In the genomic region with DNA sequence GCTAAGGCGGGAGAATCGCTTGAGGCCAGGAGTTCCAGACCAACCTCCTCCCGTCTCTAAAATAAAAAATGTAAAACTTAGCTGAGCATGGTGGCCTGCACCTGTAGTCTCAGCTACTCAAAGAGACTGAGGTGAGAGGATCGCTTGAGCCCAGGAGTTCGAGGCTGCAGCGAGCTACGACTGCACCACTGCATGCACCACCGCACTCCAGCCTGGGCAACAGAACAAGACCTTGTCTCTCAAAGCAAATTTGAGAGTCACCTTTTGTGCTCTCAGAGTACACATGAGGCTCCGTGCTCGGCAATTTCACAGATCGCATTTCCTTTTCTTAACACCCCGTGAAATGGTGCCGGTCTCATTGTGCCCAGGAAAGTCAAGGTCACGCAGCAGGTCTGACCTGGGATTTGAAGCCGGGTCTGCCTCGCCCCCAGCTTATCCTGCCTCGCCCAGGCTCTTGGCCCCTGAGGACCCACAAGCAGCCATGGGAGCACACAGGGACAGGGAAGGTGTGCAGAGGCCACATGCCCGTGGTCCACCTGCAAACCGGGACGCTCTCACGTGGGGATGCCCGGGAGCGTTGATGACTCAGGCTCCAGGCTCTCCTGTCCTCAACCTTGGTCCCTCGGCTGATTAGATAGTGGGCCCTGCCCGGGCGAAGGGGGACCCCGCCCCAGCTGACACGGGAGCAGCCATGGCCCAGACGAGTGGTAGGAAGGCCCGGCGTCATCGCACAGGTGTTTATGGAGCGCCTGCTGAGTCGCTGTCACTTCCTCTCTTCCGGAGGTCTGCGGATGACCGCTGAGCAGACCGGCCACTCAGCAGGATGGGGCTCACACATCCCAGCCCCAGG, we compare ENCODE assay signal across 1 cellular context.
TF ChIP-seq lines count a peak whose summit lies in the region.

No MANE protein-coding gene starts in this region.

TF ChIP-seq in HepG2, 621 proteins besides CTCF, POLR2A, EP300 and RAD21 (continued from another document and continues in another):
- TF ChIP-seq, protein P1, sequence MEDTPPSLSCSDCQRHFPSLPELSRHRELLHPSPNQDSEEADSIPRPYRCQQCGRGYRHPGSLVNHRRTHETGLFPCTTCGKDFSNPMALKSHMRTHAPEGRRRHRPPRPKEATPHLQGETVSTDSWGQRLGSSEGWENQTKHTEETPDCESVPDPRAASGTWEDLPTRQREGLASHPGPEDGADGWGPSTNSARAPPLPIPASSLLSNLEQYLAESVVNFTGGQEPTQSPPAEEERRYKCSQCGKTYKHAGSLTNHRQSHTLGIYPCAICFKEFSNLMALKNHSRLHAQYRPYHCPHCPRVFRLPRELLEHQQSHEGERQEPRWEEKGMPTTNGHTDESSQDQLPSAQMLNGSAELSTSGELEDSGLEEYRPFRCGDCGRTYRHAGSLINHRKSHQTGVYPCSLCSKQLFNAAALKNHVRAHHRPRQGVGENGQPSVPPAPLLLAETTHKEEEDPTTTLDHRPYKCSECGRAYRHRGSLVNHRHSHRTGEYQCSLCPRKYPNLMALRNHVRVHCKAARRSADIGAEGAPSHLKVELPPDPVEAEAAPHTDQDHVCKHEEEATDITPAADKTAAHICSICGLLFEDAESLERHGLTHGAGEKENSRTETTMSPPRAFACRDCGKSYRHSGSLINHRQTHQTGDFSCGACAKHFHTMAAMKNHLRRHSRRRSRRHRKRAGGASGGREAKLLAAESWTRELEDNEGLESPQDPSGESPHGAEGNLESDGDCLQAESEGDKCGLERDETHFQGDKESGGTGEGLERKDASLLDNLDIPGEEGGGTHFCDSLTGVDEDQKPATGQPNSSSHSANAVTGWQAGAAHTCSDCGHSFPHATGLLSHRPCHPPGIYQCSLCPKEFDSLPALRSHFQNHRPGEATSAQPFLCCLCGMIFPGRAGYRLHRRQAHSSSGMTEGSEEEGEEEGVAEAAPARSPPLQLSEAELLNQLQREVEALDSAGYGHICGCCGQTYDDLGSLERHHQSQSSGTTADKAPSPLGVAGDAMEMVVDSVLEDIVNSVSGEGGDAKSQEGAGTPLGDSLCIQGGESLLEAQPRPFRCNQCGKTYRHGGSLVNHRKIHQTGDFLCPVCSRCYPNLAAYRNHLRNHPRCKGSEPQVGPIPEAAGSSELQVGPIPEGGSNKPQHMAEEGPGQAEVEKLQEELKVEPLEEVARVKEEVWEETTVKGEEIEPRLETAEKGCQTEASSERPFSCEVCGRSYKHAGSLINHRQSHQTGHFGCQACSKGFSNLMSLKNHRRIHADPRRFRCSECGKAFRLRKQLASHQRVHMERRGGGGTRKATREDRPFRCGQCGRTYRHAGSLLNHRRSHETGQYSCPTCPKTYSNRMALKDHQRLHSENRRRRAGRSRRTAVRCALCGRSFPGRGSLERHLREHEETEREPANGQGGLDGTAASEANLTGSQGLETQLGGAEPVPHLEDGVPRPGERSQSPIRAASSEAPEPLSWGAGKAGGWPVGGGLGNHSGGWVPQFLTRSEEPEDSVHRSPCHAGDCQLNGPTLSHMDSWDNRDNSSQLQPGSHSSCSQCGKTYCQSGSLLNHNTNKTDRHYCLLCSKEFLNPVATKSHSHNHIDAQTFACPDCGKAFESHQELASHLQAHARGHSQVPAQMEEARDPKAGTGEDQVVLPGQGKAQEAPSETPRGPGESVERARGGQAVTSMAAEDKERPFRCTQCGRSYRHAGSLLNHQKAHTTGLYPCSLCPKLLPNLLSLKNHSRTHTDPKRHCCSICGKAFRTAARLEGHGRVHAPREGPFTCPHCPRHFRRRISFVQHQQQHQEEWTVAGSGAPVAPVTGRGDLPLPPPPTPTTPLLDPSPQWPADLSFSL (CRISPR knock-in tag; IDR thresholded peaks at IDR 0.05), result no peak
- TF ChIP-seq, protein P2, sequence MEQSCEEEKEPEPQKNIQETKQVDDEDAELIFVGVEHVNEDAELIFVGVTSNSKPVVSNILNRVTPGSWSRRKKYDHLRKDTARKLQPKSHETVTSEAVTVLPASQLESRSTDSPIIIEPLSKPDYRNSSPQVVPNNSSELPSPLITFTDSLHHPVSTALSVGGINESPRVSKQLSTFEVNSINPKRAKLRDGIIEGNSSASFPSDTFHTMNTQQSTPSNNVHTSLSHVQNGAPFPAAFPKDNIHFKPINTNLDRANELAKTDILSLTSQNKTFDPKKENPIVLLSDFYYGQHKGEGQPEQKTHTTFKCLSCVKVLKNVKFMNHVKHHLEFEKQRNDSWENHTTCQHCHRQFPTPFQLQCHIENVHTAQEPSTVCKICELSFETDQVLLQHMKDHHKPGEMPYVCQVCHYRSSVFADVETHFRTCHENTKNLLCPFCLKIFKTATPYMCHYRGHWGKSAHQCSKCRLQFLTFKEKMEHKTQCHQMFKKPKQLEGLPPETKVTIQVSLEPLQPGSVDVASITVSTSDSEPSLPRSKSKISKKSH (CRISPR knock-in tag; IDR thresholded peaks at IDR 0.05; ENCODE audit: borderline replicate concordance), result peak; percentile 95; the same call in 1 of the 2 replicates
- TF ChIP-seq, protein P3, sequence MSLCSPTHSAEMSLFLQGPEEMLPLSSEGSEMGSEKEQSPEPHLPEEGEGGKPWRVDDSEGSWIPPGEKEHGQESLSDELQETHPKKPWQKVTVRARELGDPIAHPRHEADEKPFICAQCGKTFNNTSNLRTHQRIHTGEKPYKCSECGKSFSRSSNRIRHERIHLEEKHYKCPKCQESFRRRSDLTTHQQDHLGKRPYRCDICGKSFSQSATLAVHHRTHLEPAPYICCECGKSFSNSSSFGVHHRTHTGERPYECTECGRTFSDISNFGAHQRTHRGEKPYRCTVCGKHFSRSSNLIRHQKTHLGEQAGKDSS (CRISPR knock-in tag; IDR thresholded peaks at IDR 0.05; ENCODE audit: borderline replicate concordance, low read depth), result 0 out of 2 replicates have a peak, but pooled peaks have one; percentile 26
- TF ChIP-seq, protein P4, sequence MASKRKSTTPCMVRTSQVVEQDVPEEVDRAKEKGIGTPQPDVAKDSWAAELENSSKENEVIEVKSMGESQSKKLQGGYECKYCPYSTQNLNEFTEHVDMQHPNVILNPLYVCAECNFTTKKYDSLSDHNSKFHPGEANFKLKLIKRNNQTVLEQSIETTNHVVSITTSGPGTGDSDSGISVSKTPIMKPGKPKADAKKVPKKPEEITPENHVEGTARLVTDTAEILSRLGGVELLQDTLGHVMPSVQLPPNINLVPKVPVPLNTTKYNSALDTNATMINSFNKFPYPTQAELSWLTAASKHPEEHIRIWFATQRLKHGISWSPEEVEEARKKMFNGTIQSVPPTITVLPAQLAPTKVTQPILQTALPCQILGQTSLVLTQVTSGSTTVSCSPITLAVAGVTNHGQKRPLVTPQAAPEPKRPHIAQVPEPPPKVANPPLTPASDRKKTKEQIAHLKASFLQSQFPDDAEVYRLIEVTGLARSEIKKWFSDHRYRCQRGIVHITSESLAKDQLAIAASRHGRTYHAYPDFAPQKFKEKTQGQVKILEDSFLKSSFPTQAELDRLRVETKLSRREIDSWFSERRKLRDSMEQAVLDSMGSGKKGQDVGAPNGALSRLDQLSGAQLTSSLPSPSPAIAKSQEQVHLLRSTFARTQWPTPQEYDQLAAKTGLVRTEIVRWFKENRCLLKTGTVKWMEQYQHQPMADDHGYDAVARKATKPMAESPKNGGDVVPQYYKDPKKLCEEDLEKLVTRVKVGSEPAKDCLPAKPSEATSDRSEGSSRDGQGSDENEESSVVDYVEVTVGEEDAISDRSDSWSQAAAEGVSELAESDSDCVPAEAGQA (IDR thresholded peaks at IDR 0.05; ENCODE audit: low read depth), result no peak
- TF ChIP-seq, protein P4 (CRISPR knock-in tag; IDR thresholded peaks at IDR 0.05; ENCODE audit: borderline replicate concordance), result no peak
- TF ChIP-seq ZNF816 (CRISPR knock-in tag; IDR thresholded peaks at IDR 0.05; ENCODE audit: borderline replicate concordance) (peak; percentile 65; the same call in 1 of the 2 replicates), ZKSCAN8 (CRISPR knock-in tag; IDR thresholded peaks at IDR 0.05; ENCODE audit: borderline replicate concordance) (no peak), ZNF703 (CRISPR knock-in tag; IDR thresholded peaks at IDR 0.05; ENCODE audit: borderline replicate concordance) (no peak; the same call in 1 of the 2 replicates), ZSCAN29 (CRISPR knock-in tag; conservative IDR thresholded peaks at IDR 0.05) (no peak), ZFP41 (CRISPR knock-in tag; IDR thresholded peaks at IDR 0.05; ENCODE audit: borderline replicate concordance) (peak; percentile 82; the same call in 1 of the 2 replicates), ZNF343 (CRISPR knock-in tag; IDR thresholded peaks at IDR 0.05) (peak; percentile 32; the same call in 1 of the 2 replicates), KDM5B (CRISPR knock-in tag; IDR thresholded peaks at IDR 0.05; ENCODE audit: borderline replicate concordance) (peak; percentile 97; the same call in 1 of the 2 replicates), JARID2 (CRISPR knock-in tag; IDR thresholded peaks at IDR 0.05; ENCODE audit: insufficient replicate concordance) (no peak), ZFY (CRISPR knock-in tag; IDR thresholded peaks at IDR 0.05) (peak; percentile 69), TCF12 (IDR thresholded peaks at IDR 0.05) (no peak), TCF12 (CRISPR knock-in tag; IDR thresholded peaks at IDR 0.05) (no peak), ZFP62 (CRISPR knock-in tag; IDR thresholded peaks at IDR 0.05) (no peak), IRF2 (CRISPR knock-in tag; IDR thresholded peaks at IDR 0.05) (peak; percentile 19; the same call in 1 of the 2 replicates), SALL2 (CRISPR knock-in tag; IDR thresholded peaks at IDR 0.05) (no peak), ZNF83 (CRISPR knock-in tag; IDR thresholded peaks at IDR 0.05; ENCODE audit: borderline replicate concordance) (no peak)
- TF ChIP-seq, protein P5, sequence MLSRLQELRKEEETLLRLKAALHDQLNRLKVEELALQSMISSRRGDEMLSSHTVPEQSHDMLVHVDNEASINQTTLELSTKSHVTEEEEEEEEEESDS (CRISPR knock-in tag; IDR thresholded peaks at IDR 0.05; ENCODE audit: borderline replicate concordance), result peak; percentile 50; the same call in 1 of the 2 replicates
- TF ChIP-seq, protein P6, sequence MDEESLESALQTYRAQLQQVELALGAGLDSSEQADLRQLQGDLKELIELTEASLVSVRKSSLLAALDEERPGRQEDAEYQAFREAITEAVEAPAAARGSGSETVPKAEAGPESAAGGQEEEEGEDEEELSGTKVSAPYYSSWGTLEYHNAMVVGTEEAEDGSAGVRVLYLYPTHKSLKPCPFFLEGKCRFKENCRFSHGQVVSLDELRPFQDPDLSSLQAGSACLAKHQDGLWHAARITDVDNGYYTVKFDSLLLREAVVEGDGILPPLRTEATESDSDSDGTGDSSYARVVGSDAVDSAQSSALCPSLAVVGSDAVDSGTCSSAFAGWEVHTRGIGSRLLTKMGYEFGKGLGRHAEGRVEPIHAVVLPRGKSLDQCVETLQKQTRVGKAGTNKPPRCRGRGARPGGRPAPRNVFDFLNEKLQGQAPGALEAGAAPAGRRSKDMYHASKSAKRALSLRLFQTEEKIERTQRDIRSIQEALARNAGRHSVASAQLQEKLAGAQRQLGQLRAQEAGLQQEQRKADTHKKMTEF (CRISPR knock-in tag; IDR thresholded peaks at IDR 0.05), result 0 out of 2 replicates have a peak, but pooled peaks have one; percentile 33
- TF ChIP-seq, protein P7, sequence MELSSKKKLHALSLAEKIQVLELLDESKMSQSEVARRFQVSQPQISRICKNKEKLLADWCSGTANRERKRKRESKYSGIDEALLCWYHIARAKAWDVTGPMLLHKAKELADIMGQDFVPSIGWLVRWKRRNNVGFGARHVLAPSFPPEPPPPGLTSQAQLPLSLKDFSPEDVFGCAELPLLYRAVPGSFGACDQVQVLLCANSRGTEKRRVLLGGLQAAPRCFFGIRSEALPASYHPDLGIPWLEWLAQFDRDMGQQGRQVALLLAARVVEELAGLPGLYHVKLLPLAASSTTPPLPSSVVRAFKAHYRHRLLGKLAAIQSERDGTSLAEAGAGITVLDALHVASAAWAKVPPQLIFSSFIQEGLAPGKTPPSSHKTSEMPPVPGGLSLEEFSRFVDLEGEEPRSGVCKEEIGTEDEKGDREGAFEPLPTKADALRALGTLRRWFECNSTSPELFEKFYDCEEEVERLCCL (CRISPR knock-in tag; IDR thresholded peaks at IDR 0.05; ENCODE audit: borderline replicate concordance), result no peak
- TF ChIP-seq, protein P8, sequence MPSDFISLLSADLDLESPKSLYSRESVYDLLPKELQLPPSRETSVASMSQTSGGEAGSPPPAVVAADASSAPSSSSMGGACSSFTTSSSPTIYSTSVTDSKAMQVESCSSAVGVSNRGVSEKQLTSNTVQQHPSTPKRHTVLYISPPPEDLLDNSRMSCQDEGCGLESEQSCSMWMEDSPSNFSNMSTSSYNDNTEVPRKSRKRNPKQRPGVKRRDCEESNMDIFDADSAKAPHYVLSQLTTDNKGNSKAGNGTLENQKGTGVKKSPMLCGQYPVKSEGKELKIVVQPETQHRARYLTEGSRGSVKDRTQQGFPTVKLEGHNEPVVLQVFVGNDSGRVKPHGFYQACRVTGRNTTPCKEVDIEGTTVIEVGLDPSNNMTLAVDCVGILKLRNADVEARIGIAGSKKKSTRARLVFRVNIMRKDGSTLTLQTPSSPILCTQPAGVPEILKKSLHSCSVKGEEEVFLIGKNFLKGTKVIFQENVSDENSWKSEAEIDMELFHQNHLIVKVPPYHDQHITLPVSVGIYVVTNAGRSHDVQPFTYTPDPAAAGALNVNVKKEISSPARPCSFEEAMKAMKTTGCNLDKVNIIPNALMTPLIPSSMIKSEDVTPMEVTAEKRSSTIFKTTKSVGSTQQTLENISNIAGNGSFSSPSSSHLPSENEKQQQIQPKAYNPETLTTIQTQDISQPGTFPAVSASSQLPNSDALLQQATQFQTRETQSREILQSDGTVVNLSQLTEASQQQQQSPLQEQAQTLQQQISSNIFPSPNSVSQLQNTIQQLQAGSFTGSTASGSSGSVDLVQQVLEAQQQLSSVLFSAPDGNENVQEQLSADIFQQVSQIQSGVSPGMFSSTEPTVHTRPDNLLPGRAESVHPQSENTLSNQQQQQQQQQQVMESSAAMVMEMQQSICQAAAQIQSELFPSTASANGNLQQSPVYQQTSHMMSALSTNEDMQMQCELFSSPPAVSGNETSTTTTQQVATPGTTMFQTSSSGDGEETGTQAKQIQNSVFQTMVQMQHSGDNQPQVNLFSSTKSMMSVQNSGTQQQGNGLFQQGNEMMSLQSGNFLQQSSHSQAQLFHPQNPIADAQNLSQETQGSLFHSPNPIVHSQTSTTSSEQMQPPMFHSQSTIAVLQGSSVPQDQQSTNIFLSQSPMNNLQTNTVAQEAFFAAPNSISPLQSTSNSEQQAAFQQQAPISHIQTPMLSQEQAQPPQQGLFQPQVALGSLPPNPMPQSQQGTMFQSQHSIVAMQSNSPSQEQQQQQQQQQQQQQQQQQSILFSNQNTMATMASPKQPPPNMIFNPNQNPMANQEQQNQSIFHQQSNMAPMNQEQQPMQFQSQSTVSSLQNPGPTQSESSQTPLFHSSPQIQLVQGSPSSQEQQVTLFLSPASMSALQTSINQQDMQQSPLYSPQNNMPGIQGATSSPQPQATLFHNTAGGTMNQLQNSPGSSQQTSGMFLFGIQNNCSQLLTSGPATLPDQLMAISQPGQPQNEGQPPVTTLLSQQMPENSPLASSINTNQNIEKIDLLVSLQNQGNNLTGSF (CRISPR knock-in tag; IDR thresholded peaks at IDR 0.05), result peak; percentile 86
